Comparison of ENCODE assay signal across 1 cellular context in genomic region chr6:35454843-35455110, GRCh38.
TF ChIP-seq lines count a peak whose summit lies in the region.

No MANE protein-coding gene starts in this region.

TF ChIP-seq in WTC11, 78 proteins besides CTCF, POLR2A, EP300 and RAD21:
- TF ChIP-seq FOXK1 (CRISPR knock-in tag; IDR thresholded peaks at IDR 0.05), result no peak
- no peak for TF ChIP-seq MYBL2 (CRISPR knock-in tag; IDR thresholded peaks at IDR 0.05)
- TF ChIP-seq RELA (CRISPR knock-in tag; IDR thresholded peaks at IDR 0.05; ENCODE audit: borderline replicate concordance), result no peak
- no peak for TF ChIP-seq JAZF1 (CRISPR knock-in tag; IDR thresholded peaks at IDR 0.05)
- no peak for TF ChIP-seq EMX1 (CRISPR knock-in tag; IDR thresholded peaks at IDR 0.05)
- no peak for TF ChIP-seq CREM (CRISPR knock-in tag; IDR thresholded peaks at IDR 0.05)
- TF ChIP-seq, protein P1, sequence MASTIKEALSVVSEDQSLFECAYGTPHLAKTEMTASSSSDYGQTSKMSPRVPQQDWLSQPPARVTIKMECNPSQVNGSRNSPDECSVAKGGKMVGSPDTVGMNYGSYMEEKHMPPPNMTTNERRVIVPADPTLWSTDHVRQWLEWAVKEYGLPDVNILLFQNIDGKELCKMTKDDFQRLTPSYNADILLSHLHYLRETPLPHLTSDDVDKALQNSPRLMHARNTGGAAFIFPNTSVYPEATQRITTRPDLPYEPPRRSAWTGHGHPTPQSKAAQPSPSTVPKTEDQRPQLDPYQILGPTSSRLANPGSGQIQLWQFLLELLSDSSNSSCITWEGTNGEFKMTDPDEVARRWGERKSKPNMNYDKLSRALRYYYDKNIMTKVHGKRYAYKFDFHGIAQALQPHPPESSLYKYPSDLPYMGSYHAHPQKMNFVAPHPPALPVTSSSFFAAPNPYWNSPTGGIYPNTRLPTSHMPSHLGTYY (CRISPR knock-in tag; IDR thresholded peaks at IDR 0.05), result no peak
- TF ChIP-seq, protein P2, sequence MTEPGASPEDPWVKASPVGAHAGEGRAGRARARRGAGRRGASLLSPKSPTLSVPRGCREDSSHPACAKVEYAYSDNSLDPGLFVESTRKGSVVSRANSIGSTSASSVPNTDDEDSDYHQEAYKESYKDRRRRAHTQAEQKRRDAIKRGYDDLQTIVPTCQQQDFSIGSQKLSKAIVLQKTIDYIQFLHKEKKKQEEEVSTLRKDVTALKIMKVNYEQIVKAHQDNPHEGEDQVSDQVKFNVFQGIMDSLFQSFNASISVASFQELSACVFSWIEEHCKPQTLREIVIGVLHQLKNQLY (CRISPR knock-in tag; IDR thresholded peaks at IDR 0.05), result no peak
- TF ChIP-seq ZNF423 (CRISPR knock-in tag; IDR thresholded peaks at IDR 0.05), result no peak
